Comparison of ENCODE assay signal across 11 cellular contexts in genomic region chr1:67834246-67834877, GRCh38. TPM values are rescaled to one million over a fixed set of nuclear protein-coding genes. Genes with fewer than 3 reads are reported as not detected.
DNase-seq lines count a peak whose midpoint lies in the region; ATAC-seq and TF ChIP-seq lines count a peak whose summit lies in the region.
"Had no signal": no experiment of that assay in that cellular context is flagged by ENCODE, and none has a peak within 500 bp of the region (broad histone marks: within the 10 kb centered on the region; RNA-seq: fewer than 3 reads in every experiment).

No MANE protein-coding gene starts in this region.

- no peaks in the 10 kb centered on the region for H3K36me3 Mint-ChIP-seq in activated naive CD8-positive, alpha-beta T cell treated with anti-CD3 and anti-CD28 coated beads for 36 hours
- H3K36me3 Mint-ChIP-seq in naive B cell = no peaks in the 10 kb centered on the region

- H3K4me1 Mint-ChIP-seq in activated naive CD8-positive, alpha-beta T cell treated with anti-CD3 and anti-CD28 coated beads for 36 hours = peaks cover 20% of the 10 kb centered on the region
- peaks cover 13 to 21% (median 18%) of the 10 kb centered on the region in 3 donors for H3K4me1 Mint-ChIP-seq in naive B cell

- TF ChIP-seq CTCF in HEK293 (tag by site-specific recombination; IDR thresholded peaks at IDR 0.05) (no peak), GM10248 (IDR thresholded peaks at IDR 0.05; ENCODE audit: control extremely low read depth, extremely low read depth, low read depth, missing control alignments) (no peak)

- H3K4me3 ChIP-seq in ACC112 (ENCODE audit: low read depth, low read length) (peak overlapping the region; percentile 86), HEK293 (ENCODE audit: low read depth, low read length) (no peak overlapping the region)

- no peaks in the 10 kb centered on the region for H3K9me3 Mint-ChIP-seq in activated naive CD8-positive, alpha-beta T cell treated with anti-CD3 and anti-CD28 coated beads for 36 hours
- no peaks in the 10 kb centered on the region for H3K9me3 Mint-ChIP-seq in naive B cell
- H3K9me3 Mint-ChIP-seq: activated CD4-positive, alpha-beta T cell treated with anti-CD3 and anti-CD28 coated beads, Interleukin-2, amount 10 ng/mL, durations not matched to agents 24 days and 14 days had no signal

- no peak for ATAC-seq in naive B cell (ENCODE audit: low read depth in 2 of 2)
- no peak for ATAC-seq in HG03469 (IDR thresholded peaks at IDR 0.05; ENCODE audit: unreplicated experiment)

- H3K4me3 Mint-ChIP-seq in activated naive CD8-positive, alpha-beta T cell treated with anti-CD3 and anti-CD28 coated beads for 36 hours = no peak overlapping the region
- H3K4me3 Mint-ChIP-seq in naive B cell = peak overlapping the region in 6 of 8 donors; percentile 24 to 81 (median 66)

- peaks cover 86% of the 10 kb centered on the region for H3K27me3 Mint-ChIP-seq in activated naive CD8-positive, alpha-beta T cell treated with anti-CD3 and anti-CD28 coated beads for 36 hours
- H3K27me3 Mint-ChIP-seq in naive B cell = peaks cover 49 to 61% (median 60%) of the 10 kb centered on the region in 3 donors

- H3K27me3 ChIP-seq in ACC112 (ENCODE audit: insufficient read depth, low read length) = no peaks in the 10 kb centered on the region

- CTCF ChIA-PET in HEK293 (lab: Yijun Ruan, JAX) (interaction anchor here (0.9 to 1.7 kb wide), 7 partner anchors 11 to 286 kb away, joined by 3 to 6 read pairs (median 4); no protein-coding TSS in a partner anchor), GM10248 (lab: Yijun Ruan, JAX) (interaction anchor here (0.9 to 2.5 kb wide), 6 partner anchors 12 to 148 kb away, joined by 3 to 14 read pairs (median 4); no protein-coding TSS in a partner anchor)

- H3K27ac Mint-ChIP-seq in activated naive CD8-positive, alpha-beta T cell treated with anti-CD3 and anti-CD28 coated beads for 36 hours = no peak overlapping the region
- H3K27ac Mint-ChIP-seq in naive B cell = no peak overlapping the region
- H3K27ac Mint-ChIP-seq: activated CD4-positive, alpha-beta T cell treated with anti-CD3 and anti-CD28 coated beads, Interleukin-2, amount 10 ng/mL, durations not matched to agents 24 days and 14 days had no signal

- POLR2A ChIA-PET in HEK293 (lab: Yijun Ruan, JAX) (interaction anchor here (1.2 kb wide), 1 partner anchor 149 kb away, joined by 3 read pairs; the partner anchor contains the start of gene GADD45A), GM10248 (lab: Yijun Ruan, JAX) (no interaction called here)

- no peaks in the 10 kb centered on the region for H3K9me3 ChIP-seq in HEK293 (ENCODE audit: control insufficient read depth, insufficient read depth, low read depth, low read length)
- H3K9me3 ChIP-seq: spleen had no signal

- peak overlapping the region; percentile 50 for H2AFZ ChIP-seq in ACC112 (ENCODE audit: low read length, unreplicated experiment)

- peak; percentile 21 for DNase-seq in activated naive CD8-positive, alpha-beta T cell treated with anti-CD3 and anti-CD28 coated beads for 36 hours
- DNase-seq in naive B cell = no peak
- no peak for DNase-seq in caudate nucleus (lab: John Stamatoyannopoulos, UW)
- no peak for DNase-seq in activated CD8-positive, alpha-beta memory T cell treated with anti-CD3 and anti-CD28 coated beads, Interleukin-2, amount 50 U/mL, for 48 hours
- no peak for DNase-seq in GM10248 (ENCODE audit: extremely low spot score)
- DNase-seq: activated CD4-positive, alpha-beta T cell treated with anti-CD3 and anti-CD28 coated beads, Interleukin-2, amount 10 ng/mL, durations not matched to agents 24 days and 14 days; C1 segment of cervical spinal cord; spleen had no signal

- H3K36me3 ChIP-seq in ACC112 (ENCODE audit: insufficient read depth, low read length) = peaks cover 3% of the 10 kb centered on the region; the same call in 1 of the 2 replicates
- H3K36me3 ChIP-seq in HEK293 (ENCODE audit: control insufficient read depth in 2 of 2, insufficient read depth in 1 of 2, low read length in 2 of 2) = no peaks in the 10 kb centered on the region
- H3K36me3 ChIP-seq: spleen had no signal

- H3K79me2 ChIP-seq in ACC112 (ENCODE audit: control insufficient read depth, insufficient read depth, low read length, unreplicated experiment) = peaks cover 35% of the 10 kb centered on the region

- H3K27ac ChIP-seq in ACC112 (ENCODE audit: low read depth, low read length) (peak overlapping the region; percentile 90), HEK293 (ENCODE audit: extremely low read depth, low read depth, low read length) (peak overlapping the region; percentile 91; the same call in 1 of the 2 replicates), caudate nucleus (ENCODE audit: low read depth, low read length) (no peak overlapping the region)

- H3K4me1 ChIP-seq in ACC112 (ENCODE audit: control insufficient read depth, insufficient read depth, low read length, unreplicated experiment) = peaks cover 59% of the 10 kb centered on the region
- H3K4me1 ChIP-seq in HEK293 (ENCODE audit: control insufficient read depth, insufficient read depth, low read length) = peaks cover 31% of the 10 kb centered on the region

TF ChIP-seq in HEK293, 187 proteins besides CTCF, POLR2A, EP300 and RAD21 (continues in another document):
- TF ChIP-seq ZBTB11 (tag by site-specific recombination; conservative IDR thresholded peaks at IDR 0.05; ENCODE audit: low read depth) = no peak
- TF ChIP-seq ZNF121 (tag by site-specific recombination; IDR thresholded peaks at IDR 0.05) = peak; percentile 87
- TF ChIP-seq ZNF791 (tag by site-specific recombination; IDR thresholded peaks at IDR 0.05) = no peak
- peak; percentile 96 for TF ChIP-seq ZBTB48 (tag by site-specific recombination; IDR thresholded peaks at IDR 0.05)
- no peak for TF ChIP-seq ZIC2 (tag by site-specific recombination; IDR thresholded peaks at IDR 0.05)
- peak; percentile 49 for TF ChIP-seq FEZF1 (tag by site-specific recombination; IDR thresholded peaks at IDR 0.05)
- no peak for TF ChIP-seq ZNF157 (tag by site-specific recombination; IDR thresholded peaks at IDR 0.05)
- TF ChIP-seq ZSCAN23 (tag by site-specific recombination; IDR thresholded peaks at IDR 0.05) = no peak
- no peak for TF ChIP-seq ZNF341 (tag by site-specific recombination; IDR thresholded peaks at IDR 0.05; ENCODE audit: low read depth)
- no peak for TF ChIP-seq EGR2 (tag by site-specific recombination; IDR thresholded peaks at IDR 0.05; ENCODE audit: low read depth)
- TF ChIP-seq INSM2 (tag by site-specific recombination; IDR thresholded peaks at IDR 0.05) = no peak
- TF ChIP-seq ZNF274 (IDR thresholded peaks at IDR 0.05; ENCODE audit: low read length) = no peak
- TF ChIP-seq ZNF274 (tag by site-specific recombination; IDR thresholded peaks at IDR 0.05; ENCODE audit: borderline replicate concordance) = no peak
- TF ChIP-seq IKZF3 (tag by site-specific recombination; IDR thresholded peaks at IDR 0.05) = peak; percentile 33; the same call in 1 of the 2 replicates
- TF ChIP-seq ZNF654 (tag by site-specific recombination; IDR thresholded peaks at IDR 0.05; ENCODE audit: low read depth) = no peak
- TF ChIP-seq ZBTB20 (tag by site-specific recombination; IDR thresholded peaks at IDR 0.05) = peak; percentile 47

RNA-seq across cellular contexts. Expression of gene GNG12, which starts 1.1 kb away (rescaled TPM):
- under 1 TPM; 0.43 to 0.60 TPM for total RNA-seq in activated naive CD8-positive, alpha-beta T cell treated with anti-CD3 and anti-CD28 coated beads for 36 hours
- polyA plus RNA-seq in naive B cell (ENCODE audit: low read depth in 6 of 6) = not detected
